In the genomic region with DNA sequence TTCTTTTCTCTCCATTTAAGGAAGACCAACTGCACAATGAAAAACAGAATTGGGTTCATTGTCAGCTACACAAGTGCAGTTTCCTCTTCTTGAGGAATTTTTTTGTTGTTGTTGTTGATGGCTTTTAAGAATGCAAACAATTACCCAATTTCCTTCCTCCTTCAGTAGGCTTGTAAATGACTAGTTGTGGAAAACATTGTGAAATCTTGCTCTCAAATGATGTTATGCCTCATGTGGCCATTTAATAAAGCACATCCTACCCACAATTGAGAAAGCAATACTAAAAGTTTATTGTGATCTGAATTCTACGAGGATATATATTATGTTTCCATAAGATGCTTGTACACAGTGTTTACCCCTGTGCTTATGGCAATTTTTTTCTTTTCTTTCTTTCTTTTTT, we compare ENCODE assay signal across 8 cellular contexts.
DNase-seq lines count a peak whose midpoint lies in the region; ATAC-seq and TF ChIP-seq lines count a peak whose summit lies in the region.

No MANE protein-coding gene starts in this region.

- H3K4me3 ChIP-seq in BE2C (ENCODE audit: low read depth, low read length): no peak overlapping the region
- H3K4me3 ChIP-seq in RWPE2 (ENCODE audit: severe bottlenecking): no peak overlapping the region

- ATAC-seq in HG02642 (IDR thresholded peaks at IDR 0.05; ENCODE audit: poor library complexity, unreplicated experiment) (peak; percentile 51), RWPE2 (ENCODE audit: low read depth) (peak; percentile 64; the same call in 1 of the 3 replicates), esophagus mucosa (no peak)

- H3K9me3 ChIP-seq in BE2C: no peaks in the 10 kb centered on the region
- no peaks in the 10 kb centered on the region for H3K9me3 ChIP-seq in RWPE2 (ENCODE audit: severe bottlenecking)

- H3K27me3 ChIP-seq in BE2C (no peaks in the 10 kb centered on the region), RWPE2 (ENCODE audit: insufficient read depth, poor library complexity, severe bottlenecking) (no peaks in the 10 kb centered on the region)

- H3K36me3 ChIP-seq in BE2C (no peaks in the 10 kb centered on the region), RWPE2 (ENCODE audit: low read depth) (no peaks in the 10 kb centered on the region)

- DNase-seq in BE2C (no peak), RWPE2 (ENCODE audit: low spot score) (no peak), inferior parietal cortex (ENCODE audit: extremely low spot score) (peak; percentile 8), substantia nigra (lab: John Stamatoyannopoulos, UW) (no peak)
- no peak for DNase-seq in stimulated activated naive CD4-positive, alpha-beta T cell treated with Interleukin-2 at 50 U/mL for 16 hours (lab: John Stamatoyannopoulos, UW)
- DNase-seq in activated CD8-positive, alpha-beta memory T cell treated with anti-CD3 and anti-CD28 coated beads for 24 hours: no peak

- TF ChIP-seq CTCF in BE2C (IDR thresholded peaks at IDR 0.05; ENCODE audit: low read depth, low read length) (peak; percentile 19; the same call in 1 of the 2 replicates), RWPE2 (IDR thresholded peaks at IDR 0.05; ENCODE audit: poor library complexity, severe bottlenecking) (peak; percentile 55)

- H3K4me1 ChIP-seq in BE2C (no peaks in the 10 kb centered on the region), RWPE2 (ENCODE audit: insufficient read depth, poor library complexity, severe bottlenecking) (no peaks in the 10 kb centered on the region)

- H3K27ac ChIP-seq in RWPE2 (ENCODE audit: poor library complexity, severe bottlenecking) (no peak overlapping the region), substantia nigra (ENCODE audit: low read depth, low read length, poor library complexity, severe bottlenecking) (no peak overlapping the region)
